8 cellular contexts compared by ENCODE assay signal in genomic region chr12:77847665-77848431, GRCh38. TPM values are rescaled to one million over a fixed set of nuclear protein-coding genes. Genes with fewer than 3 reads are reported as not detected.
DNase-seq lines count a peak whose midpoint lies in the region; ATAC-seq and TF ChIP-seq lines count a peak whose summit lies in the region.

No MANE protein-coding gene starts in this region.

- no peaks in the 10 kb centered on the region for H3K27me3 ChIP-seq in mesendoderm (ENCODE audit: insufficient read depth, low read length, poor library complexity)

- H2BK5ac ChIP-seq in mesendoderm (ENCODE audit: low read length): no peak overlapping the region

- H3K79me1 ChIP-seq in mesendoderm (ENCODE audit: low read length): no peaks in the 10 kb centered on the region

- H3K56ac ChIP-seq in mesendoderm (ENCODE audit: low read length): no peak overlapping the region

- H2BK120ac ChIP-seq in mesendoderm (ENCODE audit: low read depth, low read length): no peak overlapping the region

- no peak overlapping the region for H4K5ac ChIP-seq in mesendoderm (ENCODE audit: low read length)

- H3K36me3 ChIP-seq in mesendoderm (ENCODE audit: control insufficient read depth, insufficient read depth, low read length): no peaks in the 10 kb centered on the region

- ATAC-seq in GM18502 (IDR thresholded peaks at IDR 0.05; ENCODE audit: poor library complexity, unreplicated experiment) (peak; percentile 29), GM18519 (IDR thresholded peaks at IDR 0.05; ENCODE audit: low FRiP score, unreplicated experiment) (no peak)

- no CpG with 5 or more reads among the region's 3 CpGs for WGBS in mesendoderm (ENCODE audit: extremely low coverage, insufficient coverage, low lambda C conversion rate)

- no peak overlapping the region for H2BK15ac ChIP-seq in mesendoderm (replicated peaks; ENCODE audit: low read depth)

- no peak for TF ChIP-seq CTCF in epithelial cell of esophagus (IDR thresholded peaks at IDR 0.05; ENCODE audit: insufficient read depth, low read depth, low read length, missing control alignments)

- no peak overlapping the region for H2AK5ac ChIP-seq in mesendoderm (ENCODE audit: low read length)

- no peak overlapping the region for H3K27ac ChIP-seq in mesendoderm (ENCODE audit: low read depth, low read length)

- no peak overlapping the region for H3K4ac ChIP-seq in mesendoderm (ENCODE audit: low read depth, low read length)

- no peak overlapping the region for H3K9ac ChIP-seq in mesendoderm (ENCODE audit: low read length)

- no peaks in the 10 kb centered on the region for H3K4me1 ChIP-seq in mesendoderm (ENCODE audit: control insufficient read depth, low read depth, low read length)

- DNase-seq in MV-4-11 (lab: John Stamatoyannopoulos, UW) (peak; percentile 22), epithelial cell of esophagus (ENCODE audit: low read depth) (peak; percentile 90), renal cortical epithelial cell (ENCODE audit: low read depth) (peak; percentile 99), middle frontal gyrus (ENCODE audit: extremely low spot score, low spot score) (no peak), mesendoderm (no peak), NCI-H524 treated with DMSO at 0.1 percent for 48 hours (lab: John Stamatoyannopoulos, UW) (no peak)

- H3K23ac ChIP-seq in mesendoderm (ENCODE audit: low read length): no peak overlapping the region

- H3K18ac ChIP-seq in mesendoderm (ENCODE audit: low read length): no peak overlapping the region

- H4K8ac ChIP-seq in mesendoderm (ENCODE audit: low read depth, low read length): no peak overlapping the region

- H3K4me3 ChIP-seq in epithelial cell of esophagus (ENCODE audit: low read length) (no peak overlapping the region), mesendoderm (ENCODE audit: low read length) (no peak overlapping the region)

- no peak overlapping the region for H3K4me2 ChIP-seq in mesendoderm (ENCODE audit: low read length)

- H3K79me2 ChIP-seq in mesendoderm (ENCODE audit: control insufficient read depth, insufficient read depth, low read length): no peaks in the 10 kb centered on the region

RNA-seq across cellular contexts. Expression of gene NAV3, which starts 17.2 kb away (rescaled TPM):
- 9.1 and 9.2 TPM in 2 replicates for total RNA-seq in renal cortical epithelial cell
- 0.79 TPM for polyA plus RNA-seq in mesendoderm (2013, experiment 1 of 2)
- 0.90 TPM for polyA plus RNA-seq in mesendoderm (2013, experiment 2 of 2)

Comparison
In these comparisons a context has a peak if more than half of its experiments do, and no peak if none do; other contexts are left out.
1. DNase-seq: peak in MV-4-11 (single experiment), epithelial cell of esophagus (single experiment) and renal cortical epithelial cell (single experiment); none in middle frontal gyrus (single experiment), mesendoderm (single experiment) and NCI-H524 treated with DMSO at 0.1 percent for 48 hours (single experiment).